Comparison of ENCODE assay signal across 8 cellular contexts in the genomic region with DNA sequence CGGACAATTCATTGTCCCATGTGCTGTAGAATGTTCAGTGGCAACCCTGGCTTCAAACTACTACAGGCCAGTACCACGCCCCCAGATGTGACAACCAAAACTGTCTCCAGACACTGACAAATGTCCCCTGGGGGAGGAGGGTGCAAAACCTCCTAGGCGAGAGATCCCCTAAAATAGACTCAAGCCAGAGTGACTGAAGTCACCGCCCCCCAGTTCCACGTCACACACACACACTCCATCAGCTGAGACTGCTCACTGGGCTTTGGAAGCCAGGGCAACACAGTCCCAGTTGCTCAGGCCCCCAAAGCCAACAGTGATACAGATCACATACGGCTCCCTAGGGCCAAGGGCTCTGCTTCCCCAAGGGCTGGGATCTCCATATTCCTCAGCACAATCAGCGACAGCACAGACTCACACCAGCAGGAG. TPM values are rescaled to one million over a fixed set of nuclear protein-coding genes. Genes with fewer than 3 reads are reported as not detected.
DNase-seq lines count a peak whose midpoint lies in the region; ATAC-seq, FAIRE-seq and TF ChIP-seq lines count a peak whose summit lies in the region.

No MANE protein-coding gene starts in this region.

- H3K27me3 Mint-ChIP-seq in CD8-positive, alpha-beta memory T cell = no peaks in the 10 kb centered on the region
- H3K27me3 Mint-ChIP-seq in endodermal cell (ENCODE audit: insufficient read depth) = no peaks in the 10 kb centered on the region

- no peak overlapping the region for H4K12ac ChIP-seq in trophoblast cell (ENCODE audit: low read depth, low read length)

- H3K9me3 ChIP-seq in CD8-positive, alpha-beta memory T cell (ENCODE audit: low read length) = no peaks in the 10 kb centered on the region
- H3K9me3 ChIP-seq in endodermal cell (ENCODE audit: control insufficient read depth, low read length) (no peaks in the 10 kb centered on the region), small intestine (ENCODE audit: control insufficient read depth, low read depth) (no peaks in the 10 kb centered on the region), trophoblast cell (ENCODE audit: insufficient read depth, low read depth, low read length) (no peaks in the 10 kb centered on the region)

- no peak overlapping the region for H2AK5ac ChIP-seq in trophoblast cell (ENCODE audit: low read length)

- peaks cover 22 to 28% (median 24%) of the 10 kb centered on the region in 3 donors for H3K4me1 Mint-ChIP-seq in CD8-positive, alpha-beta memory T cell
- H3K4me1 Mint-ChIP-seq in endodermal cell = peaks cover 9% of the 10 kb centered on the region

- peaks cover 16% of the 10 kb centered on the region for H3K4me1 ChIP-seq in CD8-positive, alpha-beta memory T cell (ENCODE audit: insufficient read depth, low read length)
- no peaks in the 10 kb centered on the region for H3K4me1 ChIP-seq in endodermal cell (ENCODE audit: control insufficient read depth, insufficient read depth, low read length)
- H3K4me1 ChIP-seq in small intestine (ENCODE audit: control insufficient read depth in 2 of 2, insufficient read depth in 1 of 2, low read depth in 1 of 2, low read length in 1 of 2) = no peaks in the 10 kb centered on the region
- H3K4me1 ChIP-seq in trophoblast cell (ENCODE audit: control insufficient read depth in 1 of 2, insufficient read depth in 2 of 2, low read length in 2 of 2) = peaks cover 3 to 7% of the 10 kb centered on the region in 2 experiments

- no peak overlapping the region for H4K91ac ChIP-seq in trophoblast cell (ENCODE audit: low read depth, low read length)

- H2BK120ac ChIP-seq in trophoblast cell (ENCODE audit: insufficient read depth, low read length, poor library complexity) = no peak overlapping the region

- no peak overlapping the region for H3K23ac ChIP-seq in trophoblast cell (ENCODE audit: low read length)

- no peak overlapping the region for H2AFZ ChIP-seq in trophoblast cell (ENCODE audit: insufficient read depth, low read length, poor library complexity)

- no peak overlapping the region for H4K8ac ChIP-seq in trophoblast cell (ENCODE audit: low read depth, low read length)

- H3K79me2 ChIP-seq in trophoblast cell (ENCODE audit: control insufficient read depth, insufficient read depth, low read length, poor library complexity) = no peaks in the 10 kb centered on the region

- no peak for FAIRE-seq in small intestine (lab: Jason Lieb, UNC)

- H3K27ac Mint-ChIP-seq in CD8-positive, alpha-beta memory T cell = peak overlapping the region in 7 of 8 donors; percentile 16 to 97 (median 93)
- peak overlapping the region; percentile 74 for H3K27ac Mint-ChIP-seq in endodermal cell

- H3K4me3 ChIP-seq in CD8-positive, alpha-beta memory T cell (ENCODE audit: low read length) = peak overlapping the region; percentile 46
- no peak overlapping the region for H3K4me3 ChIP-seq in endodermal cell (ENCODE audit: low read length)
- H3K4me3 ChIP-seq in small intestine (ENCODE audit: low read depth in 1 of 2, low read length in 2 of 2) = no peak overlapping the region
- no peak overlapping the region for H3K4me3 ChIP-seq in trophoblast cell (ENCODE audit: low read depth, low read length)

- peak overlapping the region; percentile 48 to 90 (median 80) for H3K4me3 Mint-ChIP-seq in CD8-positive, alpha-beta memory T cell
- H3K4me3 Mint-ChIP-seq in endodermal cell = no peak overlapping the region

- H2BK5ac ChIP-seq in trophoblast cell (ENCODE audit: low read depth, low read length, poor library complexity) = no peak overlapping the region

- 68 to 84% methylated on average over 2 to 7 of the region's 7 CpGs for WGBS in endodermal cell (ENCODE audit: insufficient coverage in 1 of 2, insufficient read length in 1 of 2), 2 experiments
- 80 to 91% (median 89%) methylated on average over 7 of the region's 7 CpGs for WGBS in small intestine, 3 donors
- no CpG with 5 or more reads among the region's 7 CpGs for WGBS in trophoblast cell (ENCODE audit: extremely low coverage, insufficient coverage, insufficient read length)

- no peak overlapping the region for H2BK12ac ChIP-seq in trophoblast cell (ENCODE audit: low read length)

- H3K9ac ChIP-seq in endodermal cell (ENCODE audit: extremely low read depth, low read length, poor library complexity, severe bottlenecking) = no peak overlapping the region
- H3K9ac ChIP-seq in trophoblast cell (ENCODE audit: low read length) = no peak overlapping the region

- H3K27ac ChIP-seq in CD8-positive, alpha-beta memory T cell (ENCODE audit: low read depth, low read length) = no peak overlapping the region
- H3K27ac ChIP-seq in endodermal cell (ENCODE audit: low read depth, low read length) (no peak overlapping the region), small intestine (ENCODE audit: low read depth in 1 of 2, low read length in 1 of 2) (no peak overlapping the region), trophoblast cell (ENCODE audit: low read depth, low read length) (no peak overlapping the region)

- POLR2A ChIA-PET in CD8-positive, alpha-beta memory T cell (lab: Charles Lee) = interaction anchor here (1.7 kb wide), 1 partner anchor 17 kb away, joined by 5 read pairs; no protein-coding TSS in a partner anchor

- no peaks in the 10 kb centered on the region for H3K27me3 ChIP-seq in CD8-positive, alpha-beta memory T cell (ENCODE audit: insufficient read depth, low read length, poor library complexity, severe bottlenecking)
- H3K27me3 ChIP-seq in endodermal cell (ENCODE audit: control insufficient read depth, insufficient read depth, low read length, poor library complexity, severe bottlenecking) (no peaks in the 10 kb centered on the region), small intestine (ENCODE audit: control insufficient read depth in 2 of 2, insufficient read depth in 2 of 2, low read length in 2 of 2) (no peaks in the 10 kb centered on the region), trophoblast cell (ENCODE audit: insufficient read depth, low read length) (no peaks in the 10 kb centered on the region)

- H3K14ac ChIP-seq in trophoblast cell (ENCODE audit: low read length) = no peak overlapping the region

- no peak overlapping the region for H3K18ac ChIP-seq in trophoblast cell (ENCODE audit: low read length)

- H3K9me3 Mint-ChIP-seq in CD8-positive, alpha-beta memory T cell = no peaks in the 10 kb centered on the region
- no peaks in the 10 kb centered on the region for H3K9me3 Mint-ChIP-seq in endodermal cell

- no peak overlapping the region for H3K4ac ChIP-seq in trophoblast cell (ENCODE audit: low read depth, low read length)

- TF ChIP-seq CTCF in endodermal cell (conservative IDR thresholded peaks at IDR 0.05) = no peak

- ATAC-seq in GM19372 (IDR thresholded peaks at IDR 0.05; ENCODE audit: low read depth, unreplicated experiment) (peak; percentile 50), HG03439 (IDR thresholded peaks at IDR 0.05; ENCODE audit: unreplicated experiment) (peak; percentile 74)

- peaks cover 0 to 17% (median 4%) of the 10 kb centered on the region in 3 donors for H3K36me3 Mint-ChIP-seq in CD8-positive, alpha-beta memory T cell
- peaks cover 4% of the 10 kb centered on the region for H3K36me3 Mint-ChIP-seq in endodermal cell (ENCODE audit: low read depth)

- no peaks in the 10 kb centered on the region for H3K36me3 ChIP-seq in CD8-positive, alpha-beta memory T cell (ENCODE audit: insufficient read depth, low read length)
- no peaks in the 10 kb centered on the region for H3K36me3 ChIP-seq in endodermal cell (ENCODE audit: control insufficient read depth, insufficient read depth, low read length)
- H3K36me3 ChIP-seq in small intestine (ENCODE audit: control insufficient read depth in 2 of 2, insufficient read depth in 2 of 2, low read length in 2 of 2) = no peaks in the 10 kb centered on the region
- H3K36me3 ChIP-seq in trophoblast cell (ENCODE audit: control insufficient read depth in 1 of 2, insufficient read depth in 2 of 2, low read length in 2 of 2) = no peaks in the 10 kb centered on the region

- DNase-seq in CD8-positive, alpha-beta memory T cell = peak in 1 of 5 donors; percentile 46
- DNase-seq in endodermal cell (no peak), small intestine (no peak), AG08396 (ENCODE audit: low spot score) (no peak), D341Med (ENCODE audit: low spot score) (no peak), trophoblast cell (no peak)

- H3K79me1 ChIP-seq in trophoblast cell (ENCODE audit: low read length) = no peaks in the 10 kb centered on the region

- CTCF ChIA-PET in CD8-positive, alpha-beta memory T cell (lab: Charles Lee) = interaction anchor here (0.9 to 2.0 kb wide), 3 partner anchors 97 to 115 kb away, joined by 3 to 7 read pairs (median 3); no protein-coding TSS in a partner anchor

- no peak overlapping the region for H3K4me2 ChIP-seq in trophoblast cell (ENCODE audit: low read length)

RNA-seq across cellular contexts. Expression of a gene that starts 19.1 kb away (rescaled TPM):
- 10 to 100 TPM; 24.0 to 28.8 TPM for total RNA-seq in CD8-positive, alpha-beta memory T cell
- polyA plus RNA-seq in CD8-positive, alpha-beta memory T cell = 8.3 TPM
- total RNA-seq in endodermal cell = 10 to 100 TPM; 45.7 to 51.2 TPM
- 11.1 TPM for polyA plus RNA-seq in endodermal cell (2013, experiment 1 of 2)
- polyA plus RNA-seq in endodermal cell (2013, experiment 2 of 2) = 13.9 TPM
- polyA plus RNA-seq in small intestine = 10 to 100 TPM in 1 of 3 donors, 1 to 10 TPM in 2; 3.1 to 11.3 (median 4.6) TPM
- 7.3 and 8.1 TPM in 2 replicates for polyA plus RNA-seq in trophoblast cell (2013)
